Comparison of ENCODE assay signal across 8 cellular contexts in the genomic region with DNA sequence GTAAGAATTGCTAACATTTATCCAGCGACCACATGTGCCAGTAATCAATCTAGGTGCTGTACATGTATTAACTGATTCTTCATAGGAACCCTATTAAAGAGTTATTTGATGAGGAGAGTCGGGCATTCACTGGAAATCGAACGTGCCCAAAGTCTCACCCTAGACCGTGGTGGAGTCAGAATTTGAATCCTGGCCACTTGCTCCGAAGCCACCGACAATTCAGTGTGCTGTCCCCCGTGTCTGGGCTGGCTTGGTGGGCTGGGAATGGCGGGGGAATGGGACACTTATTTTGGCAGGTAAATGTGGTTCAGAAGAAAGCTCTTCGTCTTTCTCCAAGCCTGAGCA. TPM values are rescaled to one million over a fixed set of nuclear protein-coding genes. Genes with fewer than 3 reads are reported as not detected.
A peak's percentile ranks its signal among the peaks of the same experiment; 100 is the strongest.
DNase-seq lines count a peak whose midpoint lies in the region; ATAC-seq and TF ChIP-seq lines count a peak whose summit lies in the region.

No MANE protein-coding gene starts in this region.

- 16 to 26% methylated on average over 9 to 10 of the region's 10 CpGs for WGBS in esophagus squamous epithelium, 2 donors
- WGBS in prostate gland: 13% methylated on average over 10 of the region's 10 CpGs

- H3K27me3 ChIP-seq in GM06990 (replicated peaks; ENCODE audit: control insufficient read depth, insufficient read depth, low read length) (no peaks in the 10 kb centered on the region), SJCRH30 (peaks cover 6% of the 10 kb centered on the region; the same call in 1 of the 2 replicates), esophagus squamous epithelium (no peaks in the 10 kb centered on the region), prostate gland (replicated peaks; ENCODE audit: insufficient read depth) (no peaks in the 10 kb centered on the region)

- H3K27ac ChIP-seq in SJCRH30: no peak overlapping the region
- H3K27ac ChIP-seq in esophagus squamous epithelium: peak overlapping the region; percentile 72 to 89 (median 84)
- peak overlapping the region; percentile 74 to 80 for H3K27ac ChIP-seq in prostate gland

- TF ChIP-seq CTCF in GM06990 (IDR thresholded peaks at IDR 0.05; ENCODE audit: insufficient read depth, low read length, poor library complexity, severe bottlenecking) (no peak), esophagus squamous epithelium (IDR thresholded peaks at IDR 0.05) (no peak), prostate gland (IDR thresholded peaks at IDR 0.05) (no peak)

- TF ChIP-seq POLR2A in esophagus squamous epithelium (IDR thresholded peaks at IDR 0.05) (no peak), prostate gland (IDR thresholded peaks at IDR 0.05) (no peak)

- H3K4me1 ChIP-seq in SJCRH30 (peaks cover 28% of the 10 kb centered on the region), esophagus squamous epithelium (peaks cover 18 to 45% (median 24%) of the 10 kb centered on the region in 3 donors), prostate gland (replicated peaks) (peaks cover 2% of the 10 kb centered on the region)

- H3K36me3 ChIP-seq in GM06990 (ENCODE audit: control insufficient read depth, insufficient read depth, low read length) (peaks cover 2% of the 10 kb centered on the region), SJCRH30 (no peaks in the 10 kb centered on the region), esophagus squamous epithelium (no peaks in the 10 kb centered on the region), prostate gland (no peaks in the 10 kb centered on the region)

- peak overlapping the region; percentile 94 for H3K4me3 ChIP-seq in GM06990 (replicated peaks; ENCODE audit: low read depth, low read length)
- peak overlapping the region; percentile 75 for H3K4me3 ChIP-seq in SJCRH30
- peak overlapping the region; percentile 68 to 91 (median 86) for H3K4me3 ChIP-seq in esophagus squamous epithelium
- H3K4me3 ChIP-seq in prostate gland: peak overlapping the region; percentile 63 to 70

- no peak for DNase-seq in GM06990 (ENCODE audit: extremely low read depth, insufficient read length)
- DNase-seq in SJCRH30: no peak
- no peak for DNase-seq in esophagus squamous epithelium (lab: John Stamatoyannopoulos, UW)
- no peak for DNase-seq in prostate gland (ENCODE audit: low spot score)
- DNase-seq in inferior parietal cortex (ENCODE audit: extremely low spot score): no peak
- no peak for DNase-seq in HPDE6-E6E7 (ENCODE audit: extremely low spot score)

- H3K9me3 ChIP-seq in SJCRH30 (replicated peaks) (no peaks in the 10 kb centered on the region), esophagus squamous epithelium (no peaks in the 10 kb centered on the region), prostate gland (no peaks in the 10 kb centered on the region)

- ATAC-seq in GM19397 (IDR thresholded peaks at IDR 0.05; ENCODE audit: unreplicated experiment): no peak
- ATAC-seq in HG02588 (IDR thresholded peaks at IDR 0.05; ENCODE audit: unreplicated experiment): no peak

- intact Hi-C loops in esophagus squamous epithelium (cut with DNase I): loop anchor here (10.0 kb wide), 2 partner anchors 101 to 139 kb away; no protein-coding TSS in a partner anchor
- intact Hi-C loops in prostate gland (cut with DNase I): loop anchor here (5.0 to 10.0 kb wide), 3 partner anchors 101 to 213 kb away; no protein-coding TSS in a partner anchor

RNA-seq across cellular contexts. Expression of gene KSR1, which starts 0.7 kb away (rescaled TPM):
- 35.9 and 37.6 TPM in 2 replicates for total RNA-seq in SJCRH30 (2014; rRNA removed; shearing (Covaris generic))
- total RNA-seq in esophagus squamous epithelium (10 to 100 TPM; 22.3 to 32.4 (median 31.0) TPM), prostate gland (10 to 100 TPM; 11.5 to 23.7 TPM)
